26 cellular contexts compared by ENCODE assay signal in the genomic region with DNA sequence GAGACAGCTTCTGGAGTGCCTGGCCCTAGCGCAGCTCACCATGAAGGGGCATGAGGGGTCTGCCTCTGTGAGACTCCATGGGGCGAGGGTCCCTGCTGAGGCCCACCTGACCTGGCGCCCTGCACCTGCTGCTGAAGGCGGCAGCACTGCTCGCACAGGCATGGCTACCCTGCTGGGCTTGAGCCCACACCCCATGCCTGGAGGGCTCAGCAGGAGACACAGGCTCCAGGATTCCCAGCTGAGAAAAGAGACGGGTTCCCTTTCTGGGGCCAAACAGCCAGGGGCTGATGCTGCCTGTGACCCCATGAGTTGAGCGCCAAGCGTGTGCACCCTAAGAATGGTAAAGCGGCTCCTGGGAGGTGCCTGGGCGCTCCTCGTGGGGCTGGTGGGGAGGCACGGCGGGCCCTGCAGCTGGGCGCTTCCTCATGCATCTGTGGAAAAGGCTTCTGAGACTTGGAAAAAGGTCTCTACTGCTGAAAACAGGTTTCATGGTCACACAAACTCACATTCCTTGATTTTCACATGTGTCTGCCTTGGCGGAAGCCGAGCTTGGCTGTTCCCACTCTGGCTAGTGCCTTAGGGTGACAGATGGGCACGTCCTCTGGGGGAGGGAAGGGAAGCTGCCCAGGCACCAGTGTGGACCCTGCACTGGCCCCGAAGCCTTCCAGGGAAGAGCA.
DNase-seq lines count a peak whose midpoint lies in the region; ATAC-seq and TF ChIP-seq lines count a peak whose summit lies in the region.
"Had no signal": no experiment of that assay in that cellular context is flagged by ENCODE, and none has a peak within 500 bp of the region (broad histone marks: within the 10 kb centered on the region; RNA-seq: fewer than 3 reads in every experiment).

No MANE protein-coding gene starts in this region.

- peak overlapping the region; percentile 12; the same call in 1 of the 2 replicates for H3K4me2 ChIP-seq in OCI-LY1 (ENCODE audit: low read length)
- H3K4me2 ChIP-seq in trophoblast cell (ENCODE audit: low read length), result peak overlapping the region; percentile 15
- H3K4me2 ChIP-seq: BLaER1 treated with 17β-estradiol and CSF1 and Interleukin-3, amounts not matched to agents 10 nM and 100 nM; KMS-11 had no signal

- no CpG with 5 or more reads among the region's 18 CpGs for WGBS in trophoblast cell (ENCODE audit: extremely low coverage, insufficient coverage, insufficient read length)

- H3K9me3 Mint-ChIP-seq in glutamatergic neuron (ENCODE audit: unreplicated experiment), result peaks cover 6% of the 10 kb centered on the region
- H3K9me3 Mint-ChIP-seq: activated naive CD8-positive, alpha-beta T cell treated with anti-CD3 and anti-CD28 coated beads for 36 hours; activated T-helper 2 cell treated with anti-CD3 and anti-CD28 coated beads, Interferon-gamma antibody, Interleukin-2, Interleukin-4, amounts not matched to agents 10 μg/mL and 5 μg/mL and 100 μg/mL, durations not matched to agents 14 hours and 24 hours and 36 hours; central memory CD8-positive, alpha-beta T cell had no signal

- intact Hi-C loops in sciatic nerve (cut with DNase I), result no loop called here

- H3K27ac ChIP-seq in OCI-LY1 (ENCODE audit: low read depth, low read length, poor library complexity, severe bottlenecking), result peak overlapping the region; percentile 98
- peak overlapping the region; percentile 95 for H3K27ac ChIP-seq in trophoblast cell (ENCODE audit: low read depth, low read length)
- H3K27ac ChIP-seq: BLaER1 treated with 17β-estradiol and CSF1 and Interleukin-3, amounts not matched to agents 10 nM and 100 nM; epithelial cell of prostate; heart left ventricle; KMS-11 had no signal

- H2AFZ ChIP-seq in OCI-LY1 (ENCODE audit: low read length) (no peak overlapping the region), trophoblast cell (ENCODE audit: insufficient read depth, low read length, poor library complexity) (peak overlapping the region; percentile 18)

- no peaks in the 10 kb centered on the region for H3F3A ChIP-seq in OCI-LY1 (ENCODE audit: insufficient read depth, low read length)

- H3K23ac ChIP-seq in trophoblast cell (ENCODE audit: low read length), result no peak overlapping the region

- peak overlapping the region; percentile 67 for H2BK5ac ChIP-seq in trophoblast cell (ENCODE audit: low read depth, low read length, poor library complexity)

- H3K4ac ChIP-seq in trophoblast cell (ENCODE audit: low read depth, low read length), result peak overlapping the region; percentile 31

- H3K4me3 Mint-ChIP-seq in glutamatergic neuron (ENCODE audit: unreplicated experiment), result no peak overlapping the region
- H3K4me3 Mint-ChIP-seq: activated naive CD8-positive, alpha-beta T cell treated with anti-CD3 and anti-CD28 coated beads for 36 hours; central memory CD8-positive, alpha-beta T cell had no signal

- no peak for TF ChIP-seq CTCF in OCI-LY1 (IDR thresholded peaks at IDR 0.05; ENCODE audit: low read length)
- no peak for TF ChIP-seq CTCF in glutamatergic neuron (IDR thresholded peaks at IDR 0.05; ENCODE audit: partially characterized antibody, unreplicated experiment)

- H3K4me3 ChIP-seq in OCI-LY1 (ENCODE audit: low read depth, low read length, poor library complexity, severe bottlenecking), result no peak overlapping the region
- H3K4me3 ChIP-seq in trophoblast cell (ENCODE audit: low read depth, low read length), result no peak overlapping the region
- H3K4me3 ChIP-seq: BLaER1 treated with 17β-estradiol and CSF1 and Interleukin-3, amounts not matched to agents 10 nM and 100 nM; heart left ventricle had no signal

- no peaks in the 10 kb centered on the region for H4K20me1 ChIP-seq in OCI-LY1 (ENCODE audit: insufficient read depth, low read length)

- H3K79me2 ChIP-seq in OCI-LY1 (ENCODE audit: insufficient read depth, low read length), result no peaks in the 10 kb centered on the region
- H3K79me2 ChIP-seq in trophoblast cell (ENCODE audit: control insufficient read depth, insufficient read depth, low read length, poor library complexity), result peaks cover 25% of the 10 kb centered on the region

- peak overlapping the region; percentile 59 for H2BK12ac ChIP-seq in trophoblast cell (ENCODE audit: low read length)

- peak overlapping the region; percentile 93 for H3K18ac ChIP-seq in trophoblast cell (ENCODE audit: low read length)

- ATAC-seq in sciatic nerve (no peak), HG03025 (IDR thresholded peaks at IDR 0.05; ENCODE audit: low FRiP score, unreplicated experiment) (no peak), HG02610 (IDR thresholded peaks at IDR 0.05; ENCODE audit: unreplicated experiment) (no peak)

- no peaks in the 10 kb centered on the region for H3K27me3 Mint-ChIP-seq in glutamatergic neuron (ENCODE audit: unreplicated experiment)
- H3K27me3 Mint-ChIP-seq: activated naive CD8-positive, alpha-beta T cell treated with anti-CD3 and anti-CD28 coated beads for 36 hours; central memory CD8-positive, alpha-beta T cell had no signal

- peaks cover 4% of the 10 kb centered on the region for H3K36me3 Mint-ChIP-seq in glutamatergic neuron (ENCODE audit: unreplicated experiment)
- H3K36me3 Mint-ChIP-seq: activated naive CD8-positive, alpha-beta T cell treated with anti-CD3 and anti-CD28 coated beads for 36 hours had no signal

- H3K36me3 ChIP-seq in OCI-LY1 (ENCODE audit: insufficient read depth, low read length), result peaks cover 81% of the 10 kb centered on the region
- H3K36me3 ChIP-seq in trophoblast cell (ENCODE audit: control insufficient read depth in 1 of 2, insufficient read depth in 2 of 2, low read length in 2 of 2), result peaks cover 18% of the 10 kb centered on the region in 2 experiments

- H3K9me3 ChIP-seq in OCI-LY1 (ENCODE audit: low read length) (no peaks in the 10 kb centered on the region), trophoblast cell (ENCODE audit: insufficient read depth, low read depth, low read length) (no peaks in the 10 kb centered on the region)
- H3K9me3 ChIP-seq: BLaER1 treated with 17β-estradiol and CSF1 and Interleukin-3, amounts not matched to agents 10 nM and 100 nM; heart left ventricle had no signal

- peak overlapping the region; percentile 96 for H4K91ac ChIP-seq in trophoblast cell (ENCODE audit: low read depth, low read length)

- H3K27me3 ChIP-seq in OCI-LY1 (ENCODE audit: insufficient read depth, low read length) (no peaks in the 10 kb centered on the region), trophoblast cell (ENCODE audit: insufficient read depth, low read length) (no peaks in the 10 kb centered on the region)
- H3K27me3 ChIP-seq: BLaER1 treated with 17β-estradiol and CSF1 and Interleukin-3, amounts not matched to agents 10 nM and 100 nM; heart left ventricle had no signal

- H4K12ac ChIP-seq in trophoblast cell (ENCODE audit: low read depth, low read length), result peak overlapping the region; percentile 62

- peak overlapping the region; percentile 87 for H2BK120ac ChIP-seq in trophoblast cell (ENCODE audit: insufficient read depth, low read length, poor library complexity)

- H3K9me2 ChIP-seq in OCI-LY1 (ENCODE audit: low read depth, low read length), result no peaks in the 10 kb centered on the region

- H3K9ac ChIP-seq in OCI-LY1 (ENCODE audit: low read length) (peak overlapping the region; percentile 46; the same call in 1 of the 2 replicates), trophoblast cell (ENCODE audit: low read length) (peak overlapping the region; percentile 29)
- H3K9ac ChIP-seq: BLaER1 treated with 17β-estradiol and CSF1 and Interleukin-3, amounts not matched to agents 10 nM and 100 nM; KMS-11 had no signal

- H3K4me1 ChIP-seq in OCI-LY1 (ENCODE audit: insufficient read depth, low read length, severe bottlenecking) (peaks cover 95% of the 10 kb centered on the region), trophoblast cell (ENCODE audit: control insufficient read depth in 1 of 2, insufficient read depth in 2 of 2, low read length in 2 of 2) (peaks cover 35 to 42% of the 10 kb centered on the region in 2 experiments)

- H3K14ac ChIP-seq in trophoblast cell (ENCODE audit: low read length), result peak overlapping the region; percentile 85

- peak overlapping the region; percentile 77 for H4K8ac ChIP-seq in trophoblast cell (ENCODE audit: low read depth, low read length)

- DNase-seq in G401 (ENCODE audit: low spot score) (peak; percentile 76), glutamatergic neuron (no peak), trophoblast cell (no peak), sciatic nerve (ENCODE audit: low spot score) (no peak), OCI-M2 (lab: John Stamatoyannopoulos, UW; ENCODE audit: unreplicated experiment) (no peak)
- DNase-seq: ACHN; activated CD4-positive, alpha-beta T cell treated with anti-CD3 and anti-CD28 coated beads, Interleukin-2, amount 50 U/mL, for 48 hours; activated CD4-positive, CD25-positive, alpha-beta regulatory T cell; activated CD8-positive, alpha-beta memory T cell treated with anti-CD3 and anti-CD28 coated beads, Interleukin-2, amount 50 U/mL, for 48 hours; activated naive CD8-positive, alpha-beta T cell treated with anti-CD3 and anti-CD28 coated beads for 36 hours; heart left ventricle; NCI-H2029; NCI-H774; nucleus accumbens; small intestine; stimulated activated CD4-positive, alpha-beta T cell treated with anti-CD3 and anti-CD28 coated beads, Interleukin-4, amount 100 ng/mL, for 4 hours; stimulated activated naive CD4-positive, alpha-beta T cell; SW 1271 had no signal

- H3K27ac Mint-ChIP-seq in glutamatergic neuron (ENCODE audit: unreplicated experiment), result peak overlapping the region; percentile 45
- H3K27ac Mint-ChIP-seq: activated naive CD8-positive, alpha-beta T cell treated with anti-CD3 and anti-CD28 coated beads for 36 hours; activated T-helper 2 cell treated with anti-CD3 and anti-CD28 coated beads, Interferon-gamma antibody, Interleukin-2, Interleukin-4, amounts not matched to agents 10 μg/mL and 5 μg/mL and 100 μg/mL, durations not matched to agents 14 hours and 24 hours and 36 hours had no signal

- H2AK5ac ChIP-seq in trophoblast cell (ENCODE audit: low read length), result peak overlapping the region; percentile 25

- peaks cover 45% of the 10 kb centered on the region for H3K79me1 ChIP-seq in trophoblast cell (ENCODE audit: low read length)

- peaks cover 31% of the 10 kb centered on the region for H3K4me1 Mint-ChIP-seq in glutamatergic neuron (ENCODE audit: low read depth, unreplicated experiment)
- H3K4me1 Mint-ChIP-seq: activated naive CD8-positive, alpha-beta T cell treated with anti-CD3 and anti-CD28 coated beads for 36 hours; central memory CD8-positive, alpha-beta T cell had no signal

- in situ Hi-C loops in G401 (cut with HindIII; ENCODE audit: low sequenced_read_pairs), result no loop called here
